ENCODE assay signal across 2 cellular contexts in genomic region chr19:43723588-43723987, GRCh38.
TF ChIP-seq lines count a peak whose summit lies in the region.

No MANE protein-coding gene starts in this region.

TF ChIP-seq in HCT116, 20 proteins besides CTCF, POLR2A, EP300 and RAD21:
- TF ChIP-seq EZH2 (IDR thresholded peaks at IDR 0.05): no peak
- no peak for TF ChIP-seq ZNF274 (IDR thresholded peaks at IDR 0.05; ENCODE audit: low read depth, low read length)
TF ChIP-seq in HCT116: peak in this region for 0.

TF ChIP-seq in GM12878, 131 proteins besides CTCF, POLR2A, EP300 and RAD21:
- TF ChIP-seq CUX1 (IDR thresholded peaks at IDR 0.05; ENCODE audit: insufficient replicate concordance, low read depth, low read length) (no peak), ATF7 (IDR thresholded peaks at IDR 0.05; ENCODE audit: low read depth) (no peak), CBX5 (IDR thresholded peaks at IDR 0.05; ENCODE audit: low read depth) (no peak), SMC3 (IDR thresholded peaks at IDR 0.05; ENCODE audit: borderline replicate concordance, low read length) (no peak), TCF7 (IDR thresholded peaks at IDR 0.05; ENCODE audit: borderline replicate concordance) (no peak), EED (IDR thresholded peaks at IDR 0.05; ENCODE audit: low read depth) (no peak)
- TF ChIP-seq, protein P1, sequence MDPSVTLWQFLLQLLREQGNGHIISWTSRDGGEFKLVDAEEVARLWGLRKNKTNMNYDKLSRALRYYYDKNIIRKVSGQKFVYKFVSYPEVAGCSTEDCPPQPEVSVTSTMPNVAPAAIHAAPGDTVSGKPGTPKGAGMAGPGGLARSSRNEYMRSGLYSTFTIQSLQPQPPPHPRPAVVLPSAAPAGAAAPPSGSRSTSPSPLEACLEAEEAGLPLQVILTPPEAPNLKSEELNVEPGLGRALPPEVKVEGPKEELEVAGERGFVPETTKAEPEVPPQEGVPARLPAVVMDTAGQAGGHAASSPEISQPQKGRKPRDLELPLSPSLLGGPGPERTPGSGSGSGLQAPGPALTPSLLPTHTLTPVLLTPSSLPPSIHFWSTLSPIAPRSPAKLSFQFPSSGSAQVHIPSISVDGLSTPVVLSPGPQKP (IDR thresholded peaks at IDR 0.05; ENCODE audit: low read depth, low read length): no peak
